Comparison of ENCODE assay signal across 1 cellular context in genomic region chr19:4375620-4376228, GRCh38.
TF ChIP-seq lines count a peak whose summit lies in the region.

No MANE protein-coding gene starts in this region.

TF ChIP-seq in K562, 482 proteins besides CTCF, POLR2A, EP300 and RAD21 (continued from another document and continues in another):
- TF ChIP-seq ZBTB11 (CRISPR knock-in tag; IDR thresholded peaks at IDR 0.05), result peak in 1 of 3 experiments; percentile 68; a peak in 2 of 6 replicates
- 0 out of 2 replicates have a peak, but pooled peaks have one; percentile 60 for TF ChIP-seq ZBED1 (IDR thresholded peaks at IDR 0.05)
- peak; percentile 50 for TF ChIP-seq L3MBTL2 (IDR thresholded peaks at IDR 0.05)
- no peak for TF ChIP-seq STAT5B (CRISPR knock-in tag; IDR thresholded peaks at IDR 0.05)
- TF ChIP-seq RBM15 (IDR thresholded peaks at IDR 0.05; ENCODE audit: insufficient read depth, low read length), result no peak
- TF ChIP-seq, protein P1, sequence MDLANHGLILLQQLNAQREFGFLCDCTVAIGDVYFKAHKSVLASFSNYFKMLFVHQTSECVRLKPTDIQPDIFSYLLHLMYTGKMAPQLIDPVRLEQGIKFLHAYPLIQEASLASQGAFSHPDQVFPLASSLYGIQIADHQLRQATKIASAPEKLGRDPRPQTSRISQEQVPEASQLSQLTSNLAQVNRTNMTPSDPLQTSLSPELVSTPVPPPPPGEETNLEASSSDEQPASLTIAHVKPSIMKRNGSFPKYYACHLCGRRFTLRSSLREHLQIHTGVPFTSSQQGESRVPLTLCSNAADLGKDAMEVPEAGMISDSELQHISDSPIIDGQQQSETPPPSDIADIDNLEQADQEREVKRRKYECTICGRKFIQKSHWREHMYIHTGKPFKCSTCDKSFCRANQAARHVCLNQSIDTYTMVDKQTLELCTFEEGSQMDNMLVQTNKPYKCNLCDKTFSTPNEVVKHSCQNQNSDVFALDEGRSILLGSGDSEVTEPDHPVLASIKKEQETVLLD (IDR thresholded peaks at IDR 0.05), result peak; percentile 47; the same call in 1 of the 2 replicates
- TF ChIP-seq PTTG1 (tag; IDR thresholded peaks at IDR 0.05; ENCODE audit: low read depth), result no peak
- TF ChIP-seq CSDE1 (IDR thresholded peaks at IDR 0.05), result no peak
- no peak for TF ChIP-seq CHCHD3 (CRISPR knock-in tag; IDR thresholded peaks at IDR 0.05)
- no peak; the same call in 1 of the 2 replicates for TF ChIP-seq ZNF143 (CRISPR knock-in tag; IDR thresholded peaks at IDR 0.05)
- TF ChIP-seq NCOA2 (IDR thresholded peaks at IDR 0.05; ENCODE audit: partially characterized antibody in 2 of 2), result no peak
- TF ChIP-seq CBX2 (IDR thresholded peaks at IDR 0.05; ENCODE audit: insufficient read depth, low read length, poor library complexity, severe bottlenecking), result no peak
- TF ChIP-seq ETV5 (CRISPR knock-in tag; IDR thresholded peaks at IDR 0.05; ENCODE audit: low read depth), result no peak; the same call in none of the 2 replicates
- no peak for TF ChIP-seq CHD4 (IDR thresholded peaks at IDR 0.05; ENCODE audit: insufficient read depth, insufficient replicate concordance, low read depth, low read length, poor library complexity, severe bottlenecking)
- TF ChIP-seq RBM34 (IDR thresholded peaks at IDR 0.05; ENCODE audit: borderline replicate concordance, insufficient read depth, low read length), result no peak
- TF ChIP-seq, protein P2, sequence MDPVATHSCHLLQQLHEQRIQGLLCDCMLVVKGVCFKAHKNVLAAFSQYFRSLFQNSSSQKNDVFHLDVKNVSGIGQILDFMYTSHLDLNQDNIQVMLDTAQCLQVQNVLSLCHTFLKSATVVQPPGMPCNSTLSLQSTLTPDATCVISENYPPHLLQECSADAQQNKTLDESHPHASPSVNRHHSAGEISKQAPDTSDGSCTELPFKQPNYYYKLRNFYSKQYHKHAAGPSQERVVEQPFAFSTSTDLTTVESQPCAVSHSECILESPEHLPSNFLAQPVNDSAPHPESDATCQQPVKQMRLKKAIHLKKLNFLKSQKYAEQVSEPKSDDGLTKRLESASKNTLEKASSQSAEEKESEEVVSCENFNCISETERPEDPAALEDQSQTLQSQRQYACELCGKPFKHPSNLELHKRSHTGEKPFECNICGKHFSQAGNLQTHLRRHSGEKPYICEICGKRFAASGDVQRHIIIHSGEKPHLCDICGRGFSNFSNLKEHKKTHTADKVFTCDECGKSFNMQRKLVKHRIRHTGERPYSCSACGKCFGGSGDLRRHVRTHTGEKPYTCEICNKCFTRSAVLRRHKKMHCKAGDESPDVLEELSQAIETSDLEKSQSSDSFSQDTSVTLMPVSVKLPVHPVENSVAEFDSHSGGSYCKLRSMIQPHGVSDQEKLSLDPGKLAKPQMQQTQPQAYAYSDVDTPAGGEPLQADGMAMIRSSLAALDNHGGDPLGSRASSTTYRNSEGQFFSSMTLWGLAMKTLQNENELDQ (CRISPR knock-in tag; IDR thresholded peaks at IDR 0.05; ENCODE audit: borderline replicate concordance), result no peak
- TF ChIP-seq FOXK2 (conservative IDR thresholded peaks at IDR 0.05 in 1 of 2, IDR thresholded peaks at IDR 0.05 in 1 of 2; ENCODE audit: low read depth in 2 of 2), result peak; percentile 45 to 61; a peak in 3 of 4 replicates
- peak; percentile 47 for TF ChIP-seq PKNOX1 (IDR thresholded peaks at IDR 0.05)
- TF ChIP-seq, protein P3, sequence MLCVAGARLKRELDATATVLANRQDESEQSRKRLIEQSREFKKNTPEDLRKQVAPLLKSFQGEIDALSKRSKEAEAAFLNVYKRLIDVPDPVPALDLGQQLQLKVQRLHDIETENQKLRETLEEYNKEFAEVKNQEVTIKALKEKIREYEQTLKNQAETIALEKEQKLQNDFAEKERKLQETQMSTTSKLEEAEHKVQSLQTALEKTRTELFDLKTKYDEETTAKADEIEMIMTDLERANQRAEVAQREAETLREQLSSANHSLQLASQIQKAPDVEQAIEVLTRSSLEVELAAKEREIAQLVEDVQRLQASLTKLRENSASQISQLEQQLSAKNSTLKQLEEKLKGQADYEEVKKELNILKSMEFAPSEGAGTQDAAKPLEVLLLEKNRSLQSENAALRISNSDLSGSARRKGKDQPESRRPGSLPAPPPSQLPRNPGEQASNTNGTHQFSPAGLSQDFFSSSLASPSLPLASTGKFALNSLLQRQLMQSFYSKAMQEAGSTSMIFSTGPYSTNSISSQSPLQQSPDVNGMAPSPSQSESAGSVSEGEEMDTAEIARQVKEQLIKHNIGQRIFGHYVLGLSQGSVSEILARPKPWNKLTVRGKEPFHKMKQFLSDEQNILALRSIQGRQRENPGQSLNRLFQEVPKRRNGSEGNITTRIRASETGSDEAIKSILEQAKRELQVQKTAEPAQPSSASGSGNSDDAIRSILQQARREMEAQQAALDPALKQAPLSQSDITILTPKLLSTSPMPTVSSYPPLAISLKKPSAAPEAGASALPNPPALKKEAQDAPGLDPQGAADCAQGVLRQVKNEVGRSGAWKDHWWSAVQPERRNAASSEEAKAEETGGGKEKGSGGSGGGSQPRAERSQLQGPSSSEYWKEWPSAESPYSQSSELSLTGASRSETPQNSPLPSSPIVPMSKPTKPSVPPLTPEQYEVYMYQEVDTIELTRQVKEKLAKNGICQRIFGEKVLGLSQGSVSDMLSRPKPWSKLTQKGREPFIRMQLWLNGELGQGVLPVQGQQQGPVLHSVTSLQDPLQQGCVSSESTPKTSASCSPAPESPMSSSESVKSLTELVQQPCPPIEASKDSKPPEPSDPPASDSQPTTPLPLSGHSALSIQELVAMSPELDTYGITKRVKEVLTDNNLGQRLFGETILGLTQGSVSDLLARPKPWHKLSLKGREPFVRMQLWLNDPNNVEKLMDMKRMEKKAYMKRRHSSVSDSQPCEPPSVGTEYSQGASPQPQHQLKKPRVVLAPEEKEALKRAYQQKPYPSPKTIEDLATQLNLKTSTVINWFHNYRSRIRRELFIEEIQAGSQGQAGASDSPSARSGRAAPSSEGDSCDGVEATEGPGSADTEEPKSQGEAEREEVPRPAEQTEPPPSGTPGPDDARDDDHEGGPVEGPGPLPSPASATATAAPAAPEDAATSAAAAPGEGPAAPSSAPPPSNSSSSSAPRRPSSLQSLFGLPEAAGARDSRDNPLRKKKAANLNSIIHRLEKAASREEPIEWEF (CRISPR knock-in tag; IDR thresholded peaks at IDR 0.05), result peak; percentile 84; the same call in 1 of the 2 replicates
- TF ChIP-seq, protein P4, sequence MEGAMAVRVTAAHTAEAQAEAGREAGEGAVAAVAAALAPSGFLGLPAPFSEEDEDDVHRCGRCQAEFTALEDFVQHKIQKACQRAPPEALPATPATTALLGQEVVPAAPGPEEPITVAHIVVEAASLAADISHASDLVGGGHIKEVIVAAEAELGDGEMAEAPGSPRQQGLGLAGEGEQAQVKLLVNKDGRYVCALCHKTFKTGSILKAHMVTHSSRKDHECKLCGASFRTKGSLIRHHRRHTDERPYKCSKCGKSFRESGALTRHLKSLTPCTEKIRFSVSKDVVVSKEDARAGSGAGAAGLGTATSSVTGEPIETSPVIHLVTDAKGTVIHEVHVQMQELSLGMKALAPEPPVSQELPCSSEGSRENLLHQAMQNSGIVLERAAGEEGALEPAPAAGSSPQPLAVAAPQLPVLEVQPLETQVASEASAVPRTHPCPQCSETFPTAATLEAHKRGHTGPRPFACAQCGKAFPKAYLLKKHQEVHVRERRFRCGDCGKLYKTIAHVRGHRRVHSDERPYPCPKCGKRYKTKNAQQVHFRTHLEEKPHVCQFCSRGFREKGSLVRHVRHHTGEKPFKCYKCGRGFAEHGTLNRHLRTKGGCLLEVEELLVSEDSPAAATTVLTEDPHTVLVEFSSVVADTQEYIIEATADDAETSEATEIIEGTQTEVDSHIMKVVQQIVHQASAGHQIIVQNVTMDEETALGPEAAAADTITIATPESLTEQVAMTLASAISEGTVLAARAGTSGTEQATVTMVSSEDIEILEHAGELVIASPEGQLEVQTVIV (CRISPR knock-in tag; IDR thresholded peaks at IDR 0.05; ENCODE audit: borderline replicate concordance), result no peak
- TF ChIP-seq ZNF224 (CRISPR knock-in tag; IDR thresholded peaks at IDR 0.05), result no peak
- no peak for TF ChIP-seq NR2C2 (CRISPR knock-in tag; IDR thresholded peaks at IDR 0.05)
- no peak; the same call in 1 of the 2 replicates for TF ChIP-seq NR2C2 (tag; IDR thresholded peaks at IDR 0.05)
- no peak for TF ChIP-seq ZNF124 (CRISPR knock-in tag; IDR thresholded peaks at IDR 0.05)
- TF ChIP-seq SUPT5H (IDR thresholded peaks at IDR 0.05), result peak; percentile 12; the same call in 1 of the 2 replicates
- peak in 1 of 2 experiments; percentile 90; a peak in 2 of 4 replicates for TF ChIP-seq MAZ (CRISPR knock-in tag; conservative IDR thresholded peaks at IDR 0.05 in 1 of 2, IDR thresholded peaks at IDR 0.05 in 1 of 2)
- peak; percentile 94 for TF ChIP-seq MYNN (IDR thresholded peaks at IDR 0.05)
- TF ChIP-seq MYNN (CRISPR knock-in tag; IDR thresholded peaks at IDR 0.05), result no peak
- TF ChIP-seq, protein P5, sequence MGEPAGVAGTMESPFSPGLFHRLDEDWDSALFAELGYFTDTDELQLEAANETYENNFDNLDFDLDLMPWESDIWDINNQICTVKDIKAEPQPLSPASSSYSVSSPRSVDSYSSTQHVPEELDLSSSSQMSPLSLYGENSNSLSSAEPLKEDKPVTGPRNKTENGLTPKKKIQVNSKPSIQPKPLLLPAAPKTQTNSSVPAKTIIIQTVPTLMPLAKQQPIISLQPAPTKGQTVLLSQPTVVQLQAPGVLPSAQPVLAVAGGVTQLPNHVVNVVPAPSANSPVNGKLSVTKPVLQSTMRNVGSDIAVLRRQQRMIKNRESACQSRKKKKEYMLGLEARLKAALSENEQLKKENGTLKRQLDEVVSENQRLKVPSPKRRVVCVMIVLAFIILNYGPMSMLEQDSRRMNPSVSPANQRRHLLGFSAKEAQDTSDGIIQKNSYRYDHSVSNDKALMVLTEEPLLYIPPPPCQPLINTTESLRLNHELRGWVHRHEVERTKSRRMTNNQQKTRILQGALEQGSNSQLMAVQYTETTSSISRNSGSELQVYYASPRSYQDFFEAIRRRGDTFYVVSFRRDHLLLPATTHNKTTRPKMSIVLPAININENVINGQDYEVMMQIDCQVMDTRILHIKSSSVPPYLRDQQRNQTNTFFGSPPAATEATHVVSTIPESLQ (CRISPR knock-in tag; IDR thresholded peaks at IDR 0.05), result peak; percentile 57; the same call in 1 of the 2 replicates
- no peak for TF ChIP-seq THAP7 (CRISPR knock-in tag; IDR thresholded peaks at IDR 0.05)
- no peak for TF ChIP-seq THRAP3 (IDR thresholded peaks at IDR 0.05; ENCODE audit: borderline replicate concordance)
- no peak for TF ChIP-seq BDP1 (IDR thresholded peaks at IDR 0.05; ENCODE audit: insufficient read depth, insufficient read length)
- no peak for TF ChIP-seq ESRRA (IDR thresholded peaks at IDR 0.05; ENCODE audit: borderline replicate concordance, low read depth)
- no peak for TF ChIP-seq HDAC8 (tag; IDR thresholded peaks at IDR 0.05)
- TF ChIP-seq KLF16 (IDR thresholded peaks at IDR 0.05), result peak; percentile 85
- TF ChIP-seq FOXM1 (IDR thresholded peaks at IDR 0.05; ENCODE audit: low read depth), result peak; percentile 64; the same call in 1 of the 2 replicates
- no peak for TF ChIP-seq FOXM1 (CRISPR knock-in tag; IDR thresholded peaks at IDR 0.05; ENCODE audit: low read depth)
- TF ChIP-seq, protein P6, sequence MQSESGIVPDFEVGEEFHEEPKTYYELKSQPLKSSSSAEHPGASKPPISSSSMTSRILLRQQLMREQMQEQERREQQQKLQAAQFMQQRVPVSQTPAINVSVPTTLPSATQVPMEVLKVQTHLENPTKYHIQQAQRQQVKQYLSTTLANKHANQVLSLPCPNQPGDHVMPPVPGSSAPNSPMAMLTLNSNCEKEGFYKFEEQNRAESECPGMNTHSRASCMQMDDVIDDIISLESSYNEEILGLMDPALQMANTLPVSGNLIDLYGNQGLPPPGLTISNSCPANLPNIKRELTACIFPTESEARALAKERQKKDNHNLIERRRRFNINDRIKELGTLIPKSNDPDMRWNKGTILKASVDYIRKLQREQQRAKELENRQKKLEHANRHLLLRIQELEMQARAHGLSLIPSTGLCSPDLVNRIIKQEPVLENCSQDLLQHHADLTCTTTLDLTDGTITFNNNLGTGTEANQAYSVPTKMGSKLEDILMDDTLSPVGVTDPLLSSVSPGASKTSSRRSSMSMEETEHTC (IDR thresholded peaks at IDR 0.05), result no peak
- TF ChIP-seq NFRKB (IDR thresholded peaks at IDR 0.05; ENCODE audit: low read depth), result no peak; the same call in 1 of the 2 replicates
- TF ChIP-seq SREBF1 (IDR thresholded peaks at IDR 0.05; ENCODE audit: borderline replicate concordance, low read depth, low read length), result no peak
- no peak for TF ChIP-seq NFXL1 (CRISPR knock-in tag; IDR thresholded peaks at IDR 0.05)
